Comparison of ENCODE assay signal across 2 cellular contexts in the genomic region with DNA sequence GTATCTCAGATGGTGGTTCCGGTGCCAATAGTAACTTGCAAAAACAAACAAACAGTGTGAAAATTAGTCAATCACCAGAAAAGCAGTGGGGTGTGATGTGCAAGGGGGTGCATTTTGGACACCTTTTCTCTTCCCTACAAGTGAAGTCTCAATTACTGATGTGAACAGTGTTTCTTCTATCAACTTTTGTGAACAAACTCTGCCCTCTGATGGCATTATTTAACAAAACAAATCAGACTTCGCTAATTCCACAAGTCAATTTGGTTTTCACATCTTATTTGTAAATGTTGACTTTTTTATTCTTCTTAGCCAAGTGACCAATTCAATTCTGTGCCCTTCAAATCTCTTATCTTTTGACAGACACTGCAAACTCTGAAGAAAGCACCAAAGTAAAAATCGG.
TF ChIP-seq lines count a peak whose summit lies in the region.

No MANE protein-coding gene starts in this region.

TF ChIP-seq in WTC11, 78 proteins besides CTCF, POLR2A, EP300 and RAD21 (continued from another document):
- TF ChIP-seq ZNF396 (CRISPR knock-in tag; IDR thresholded peaks at IDR 0.05; ENCODE audit: borderline replicate concordance) (no peak), NR2C2 (CRISPR knock-in tag; IDR thresholded peaks at IDR 0.05) (no peak), SOX15 (CRISPR knock-in tag; IDR thresholded peaks at IDR 0.05) (no peak), ZNF263 (CRISPR knock-in tag; IDR thresholded peaks at IDR 0.05; ENCODE audit: low read depth) (no peak)
- TF ChIP-seq, protein P1, sequence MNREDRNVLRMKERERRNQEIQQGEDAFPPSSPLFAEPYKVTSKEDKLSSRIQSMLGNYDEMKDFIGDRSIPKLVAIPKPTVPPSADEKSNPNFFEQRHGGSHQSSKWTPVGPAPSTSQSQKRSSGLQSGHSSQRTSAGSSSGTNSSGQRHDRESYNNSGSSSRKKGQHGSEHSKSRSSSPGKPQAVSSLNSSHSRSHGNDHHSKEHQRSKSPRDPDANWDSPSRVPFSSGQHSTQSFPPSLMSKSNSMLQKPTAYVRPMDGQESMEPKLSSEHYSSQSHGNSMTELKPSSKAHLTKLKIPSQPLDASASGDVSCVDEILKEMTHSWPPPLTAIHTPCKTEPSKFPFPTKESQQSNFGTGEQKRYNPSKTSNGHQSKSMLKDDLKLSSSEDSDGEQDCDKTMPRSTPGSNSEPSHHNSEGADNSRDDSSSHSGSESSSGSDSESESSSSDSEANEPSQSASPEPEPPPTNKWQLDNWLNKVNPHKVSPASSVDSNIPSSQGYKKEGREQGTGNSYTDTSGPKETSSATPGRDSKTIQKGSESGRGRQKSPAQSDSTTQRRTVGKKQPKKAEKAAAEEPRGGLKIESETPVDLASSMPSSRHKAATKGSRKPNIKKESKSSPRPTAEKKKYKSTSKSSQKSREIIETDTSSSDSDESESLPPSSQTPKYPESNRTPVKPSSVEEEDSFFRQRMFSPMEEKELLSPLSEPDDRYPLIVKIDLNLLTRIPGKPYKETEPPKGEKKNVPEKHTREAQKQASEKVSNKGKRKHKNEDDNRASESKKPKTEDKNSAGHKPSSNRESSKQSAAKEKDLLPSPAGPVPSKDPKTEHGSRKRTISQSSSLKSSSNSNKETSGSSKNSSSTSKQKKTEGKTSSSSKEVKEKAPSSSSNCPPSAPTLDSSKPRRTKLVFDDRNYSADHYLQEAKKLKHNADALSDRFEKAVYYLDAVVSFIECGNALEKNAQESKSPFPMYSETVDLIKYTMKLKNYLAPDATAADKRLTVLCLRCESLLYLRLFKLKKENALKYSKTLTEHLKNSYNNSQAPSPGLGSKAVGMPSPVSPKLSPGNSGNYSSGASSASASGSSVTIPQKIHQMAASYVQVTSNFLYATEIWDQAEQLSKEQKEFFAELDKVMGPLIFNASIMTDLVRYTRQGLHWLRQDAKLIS (CRISPR knock-in tag; IDR thresholded peaks at IDR 0.05; ENCODE audit: borderline replicate concordance): no peak

TF ChIP-seq in neural cell, 6 proteins besides CTCF, POLR2A, EP300 and RAD21 (continued from another document):
- TF ChIP-seq EZH2 (IDR thresholded peaks at IDR 0.05; ENCODE audit: borderline replicate concordance, insufficient read depth, low read length, poor library complexity, severe bottlenecking): no peak
- TF ChIP-seq SMC3 (conservative IDR thresholded peaks at IDR 0.05; ENCODE audit: poor library complexity): no peak
- TF ChIP-seq POLR2AphosphoS5 (IDR thresholded peaks at IDR 0.05): no peak
TF ChIP-seq in neural cell: peak in this region for 0.
